In genomic region chr7:76424413-76425111, GRCh38 we compare ENCODE assay signal across 2 cellular contexts.
TF ChIP-seq lines count a peak whose summit lies in the region.

Gene ZP3, plus strand, starts transcription at chr7:76424950. Its CDS starts 15 bp downstream, at chr7:76424965.

TF ChIP-seq in A549, 52 proteins besides CTCF, POLR2A, EP300 and RAD21 (continued from another document):
- TF ChIP-seq BCL3 (IDR thresholded peaks at IDR 0.05) (no peak), RARB (CRISPR knock-in tag; IDR thresholded peaks at IDR 0.05) (no peak), ZSCAN20 (CRISPR knock-in tag; IDR thresholded peaks at IDR 0.05) (no peak), PHF8 (IDR thresholded peaks at IDR 0.05; ENCODE audit: borderline replicate concordance, low read depth) (no peak), MYC (IDR thresholded peaks at IDR 0.05; ENCODE audit: borderline replicate concordance, low read length) (no peak), EHMT2 (IDR thresholded peaks at IDR 0.05; ENCODE audit: low read depth) (no peak), E2F6 (IDR thresholded peaks at IDR 0.05; ENCODE audit: borderline replicate concordance, low read depth) (no peak), SMC3 (IDR thresholded peaks at IDR 0.05) (no peak), HEYL (CRISPR knock-in tag; IDR thresholded peaks at IDR 0.05) (no peak), TFCP2L1 (CRISPR knock-in tag; IDR thresholded peaks at IDR 0.05) (no peak)
TF ChIP-seq in A549: peak in this region for 0.

TF ChIP-seq in H1, 55 proteins besides CTCF, POLR2A, EP300 and RAD21 (continued from another document):
- no peak for TF ChIP-seq GTF2F1 (IDR thresholded peaks at IDR 0.05; ENCODE audit: borderline replicate concordance, low read depth, low read length)
